In the genomic region with DNA sequence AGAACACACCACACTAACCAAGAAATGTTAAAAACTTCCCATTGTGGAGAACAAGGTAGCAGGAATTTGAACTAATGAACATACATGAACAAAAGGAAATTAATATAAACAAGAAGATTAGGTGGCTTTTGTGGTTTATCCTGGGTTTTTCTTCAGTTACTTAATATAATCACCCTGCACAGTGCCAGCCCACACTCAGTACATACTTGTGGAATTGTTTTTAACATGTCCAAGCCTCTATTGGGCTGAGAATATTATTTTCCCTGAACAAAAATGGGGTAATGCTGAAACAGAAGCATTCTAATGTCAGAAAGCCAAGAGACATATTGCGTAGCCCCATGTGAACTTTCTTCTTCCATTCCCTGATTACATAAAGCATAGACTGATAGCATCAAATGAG, we compare ENCODE assay signal across 26 cellular contexts.
"Had no signal": no experiment of that assay in that cellular context is flagged by ENCODE, and none has a peak within 500 bp of the region (broad histone marks: within the 10 kb centered on the region; RNA-seq: fewer than 3 reads in every experiment).

No MANE protein-coding gene starts in this region.

- DNase-seq: activated CD4-positive, alpha-beta T cell treated with anti-CD3 and anti-CD28 coated beads for 48 hours; activated CD4-positive, alpha-beta T cell treated with anti-CD3 and anti-CD28 coated beads, Interleukin-2, amount 50 U/mL, for 4 hours; activated CD4-positive, CD25-positive, alpha-beta regulatory T cell treated with anti-CD3 and anti-CD28 coated beads, Interleukin-2, amount 50 U/mL, for 72 hours; activated CD8-positive, alpha-beta memory T cell treated with anti-CD3 and anti-CD28 coated beads, Interleukin-2, amount 50 U/mL, for 48 hours; activated CD8-positive, alpha-beta T cell treated with anti-CD3 and anti-CD28 coated beads, Interleukin-2, amount 10 ng/mL, durations not matched to agents 7 days and 5 days; activated naive CD4-positive, alpha-beta T cell treated with anti-CD3 and anti-CD28 coated beads, Interleukin-2, amount 50 U/mL, for 16 hours; activated naive CD8-positive, alpha-beta T cell treated with anti-CD3 and anti-CD28 coated beads, Interleukin-2, amount 10 ng/mL, durations not matched to agents 7 days and 5 days; activated T-cell treated with anti-CD3 and anti-CD28 coated beads, Interleukin-2, amount 50 U/mL, for 1 hour; adrenal gland; aorta; Kasumi-1; KBM-7; NCI-H1092; NCI-H1417; NCI-H1694; NCI-H2029; NCI-H2107; NCI-H2171 treated with DMSO at 0.1 percent for 48 hours; NCI-H345; NCI-H510A; NCI-H526 treated with DMSO at 0.1 percent for 48 hours; NCI-H82; SIG-M5; T-helper 17 cell; T-helper 9 cell had no signal

- H3K4me3 ChIP-seq: adrenal gland had no signal

- ATAC-seq: activated CD8-positive, alpha-beta T cell treated with anti-CD3 and anti-CD28 coated beads, Interleukin-2, amount 10 ng/mL, durations not matched to agents 7 days and 5 days; T-helper 17 cell; WTC11 had no signal

- H3K27ac ChIP-seq: adrenal gland had no signal
